Comparison of ENCODE assay signal across 8 cellular contexts in genomic region chr1:35708179-35708891, GRCh38. TPM values are rescaled to one million over a fixed set of nuclear protein-coding genes. Genes with fewer than 3 reads are reported as not detected.
DNase-seq lines count a peak whose midpoint lies in the region; ATAC-seq, FAIRE-seq and TF ChIP-seq lines count a peak whose summit lies in the region.

No MANE protein-coding gene starts in this region.

- H3K9me3 ChIP-seq in GM23248 (ENCODE audit: low read depth) (no peaks in the 10 kb centered on the region), mucosa of rectum (ENCODE audit: control insufficient read depth in 2 of 2, low read length in 2 of 2) (no peaks in the 10 kb centered on the region), MG63 (no peaks in the 10 kb centered on the region)

- no peak for FAIRE-seq in GM19239 (lab: Jason Lieb, UNC)

- H3K4me3 ChIP-seq in GM23248 (peak overlapping the region; percentile 72), cardiac fibroblast (replicated peaks in 1 of 2; ENCODE audit: low read depth in 2 of 2, low read length in 2 of 2) (peak overlapping the region; percentile 39 to 43), mucosa of rectum (ENCODE audit: low read length in 2 of 2) (peak overlapping the region; percentile 20 to 23), MG63 (no peak overlapping the region)

- WGBS in GM23248 (ENCODE audit: low coverage in 1 of 2, low lambda C conversion rate in 2 of 2, missing lambda C conversion rate in 2 of 2), 2 experiments, result 4 to 5% methylated on average over 13 to 34 of the region's 40 CpGs

- H4K20me1 ChIP-seq in GM23248 (ENCODE audit: insufficient read depth), result no peaks in the 10 kb centered on the region

- ATAC-seq in GM18505 (IDR thresholded peaks at IDR 0.05; ENCODE audit: unreplicated experiment), result no peak

- H2AFZ ChIP-seq in GM23248, result peak overlapping the region; percentile 85

- TF ChIP-seq CTCF in cardiac fibroblast (IDR thresholded peaks at IDR 0.05; ENCODE audit: low read depth, low read length), result no peak

- H3K9ac ChIP-seq in GM23248 (peak overlapping the region; percentile 69), mucosa of rectum (ENCODE audit: low read depth in 1 of 2, low read length in 2 of 2) (no peak overlapping the region)

- in situ Hi-C loops in GM23248 (cut with MboI), result no loop called here

- H3K4me1 ChIP-seq in GM23248 (ENCODE audit: insufficient read depth) (no peaks in the 10 kb centered on the region), mucosa of rectum (ENCODE audit: control insufficient read depth in 2 of 2, insufficient read depth in 2 of 2, low read length in 2 of 2) (peaks cover 3 to 4% of the 10 kb centered on the region in 2 donors)

- no peaks in the 10 kb centered on the region for H3K9me2 ChIP-seq in GM23248 (ENCODE audit: insufficient read depth)

- H3F3A ChIP-seq in GM23248 (ENCODE audit: insufficient read depth), result peaks cover 8% of the 10 kb centered on the region; the same call in 1 of the 2 replicates

- H3K27ac ChIP-seq in GM23248 (no peak overlapping the region), mucosa of rectum (ENCODE audit: low read depth in 2 of 2, low read length in 2 of 2) (no peak overlapping the region)

- H3K79me2 ChIP-seq in GM23248 (ENCODE audit: insufficient read depth), result peaks cover 11% of the 10 kb centered on the region; the same call in 1 of the 2 replicates

- no peak for TF ChIP-seq POLR2A in GM18505 (IDR thresholded peaks at IDR 0.05; ENCODE audit: borderline replicate concordance, extremely low read depth, insufficient read depth, insufficient read length)

- H3K27me3 ChIP-seq in GM23248 (replicated peaks; ENCODE audit: insufficient read depth) (no peaks in the 10 kb centered on the region), mucosa of rectum (ENCODE audit: control insufficient read depth in 2 of 2, insufficient read depth in 2 of 2, low read length in 2 of 2) (peaks cover 25 to 27% of the 10 kb centered on the region in 2 donors), MG63 (no peaks in the 10 kb centered on the region)

- DNase-seq in GM23248 (peak; percentile 43), NCI-H748 treated with DMSO at 0.1 percent for 48 hours (lab: John Stamatoyannopoulos, UW) (peak; percentile 32), cardiac fibroblast (ENCODE audit: low read depth in 2 of 2) (no peak), GM19239 (ENCODE audit: insufficient read length, low spot score) (no peak), DMS114 treated with DMSO at 0.1 percent for 48 hours (lab: John Stamatoyannopoulos, UW; ENCODE audit: unreplicated experiment) (no peak), MG63 (no peak)

- H3K36me3 ChIP-seq in GM23248 (ENCODE audit: low read depth) (no peaks in the 10 kb centered on the region), mucosa of rectum (ENCODE audit: control insufficient read depth in 2 of 2, insufficient read depth in 2 of 2, low read length in 2 of 2) (no peaks in the 10 kb centered on the region), MG63 (no peaks in the 10 kb centered on the region)

- peak overlapping the region; percentile 71 for H3K4me2 ChIP-seq in GM23248 (ENCODE audit: unreplicated experiment)

RNA-seq across cellular contexts. Expression of gene C1orf216, which starts 10.3 kb away (rescaled TPM):
- total RNA-seq in GM23248 (2014; rRNA removed; shearing (Covaris generic)), result 32.2 and 36.4 TPM in 2 replicates
- 20.0 and 21.6 TPM in 2 replicates for polyA plus RNA-seq in GM23248 (2016; fragmentation: Nextera tagmentation; extraction: Ambion mirVana)
- 9.0 and 12.1 TPM in 2 replicates for total RNA-seq in MG63 (2014; rRNA removed; shearing (Covaris generic); ENCODE audit: low replicate concordance)

Comparison
In these comparisons a context has a peak if more than half of its experiments do, and no peak if none do; other contexts are left out.
1. DNase-seq: peak in GM23248 (single experiment) and NCI-H748 treated with DMSO at 0.1 percent for 48 hours (single experiment); none in cardiac fibroblast (0 of 2), GM19239 (single experiment), DMS114 treated with DMSO at 0.1 percent for 48 hours (single experiment) and MG63 (single experiment).